ENCODE assay signal across 10 cellular contexts in the genomic region with DNA sequence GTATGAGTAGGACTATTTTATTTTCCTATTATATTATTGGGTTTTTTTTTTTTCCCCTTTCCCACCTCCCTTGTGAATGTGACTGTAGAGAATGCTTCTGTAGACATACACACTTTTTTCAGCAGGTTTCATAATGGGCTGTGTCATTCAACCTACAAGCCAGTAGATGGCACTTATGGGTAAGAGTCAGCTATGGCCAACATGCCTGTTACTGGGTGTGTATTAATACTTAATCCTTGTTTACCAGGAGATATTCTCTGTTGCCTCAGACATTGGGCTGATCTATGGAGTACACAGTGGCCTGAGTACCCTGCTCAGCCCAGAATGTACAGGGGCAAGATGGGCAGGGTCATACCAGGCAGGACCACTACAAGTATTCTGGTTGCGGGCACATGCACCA.
DNase-seq lines count a peak whose midpoint lies in the region; ATAC-seq and TF ChIP-seq lines count a peak whose summit lies in the region.
"Had no signal": no experiment of that assay in that cellular context is flagged by ENCODE, and none has a peak within 500 bp of the region (broad histone marks: within the 10 kb centered on the region; RNA-seq: fewer than 3 reads in every experiment).

No MANE protein-coding gene starts in this region.

- no peak overlapping the region for H3K4me2 ChIP-seq in fibroblast of lung (ENCODE audit: extremely low read depth, insufficient read depth, low read length)

- no peaks in the 10 kb centered on the region for H4K20me1 ChIP-seq in fibroblast of lung (ENCODE audit: control insufficient read depth, extremely low read depth, insufficient read depth, low read length)

- intact Hi-C loops in left ventricle myocardium superior (cut with micrococcal nuclease), result loop anchor here (10.0 kb wide), 1 partner anchor 388 kb away; no protein-coding TSS in a partner anchor

- H3K9ac ChIP-seq in fibroblast of lung (ENCODE audit: insufficient read depth, low read length), result no peak overlapping the region

- H3K27ac Mint-ChIP-seq in type B pancreatic cell, result no peak overlapping the region
- H3K27ac Mint-ChIP-seq in activated T-helper 17 cell treated with anti-CD3 and anti-CD28 coated beads, Interleukin-2, amount 50 U/mL, for 72 hours, result no peak overlapping the region

- no peak for ATAC-seq in left ventricle myocardium superior
- ATAC-seq in activated T-helper 17 cell treated with anti-CD3 and anti-CD28 coated beads, Interleukin-2, amount 50 U/mL, for 72 hours (replicated peaks), result no peak
- ATAC-seq: K562 had no signal

- H3K36me3 Mint-ChIP-seq in type B pancreatic cell, result peaks cover 3% of the 10 kb centered on the region
- no peaks in the 10 kb centered on the region for H3K36me3 Mint-ChIP-seq in activated T-helper 17 cell treated with anti-CD3 and anti-CD28 coated beads, Interleukin-2, amount 50 U/mL, for 72 hours (ENCODE audit: low read depth)

- H3K79me2 ChIP-seq in fibroblast of lung (ENCODE audit: control insufficient read depth, insufficient read depth, low read length), result no peaks in the 10 kb centered on the region

- H2AFZ ChIP-seq in fibroblast of lung (ENCODE audit: low read length), result no peak overlapping the region

- TF ChIP-seq CTCF in cardiac muscle cell (IDR thresholded peaks at IDR 0.05; ENCODE audit: low read depth, low read length) (peak; percentile 64), fibroblast of lung (conservative IDR thresholded peaks at IDR 0.05 in 1 of 2, IDR thresholded peaks at IDR 0.05 in 1 of 2; ENCODE audit: low read depth in 1 of 2, low read length in 2 of 2) (peak in 1 of 2 donors; percentile 68), type B pancreatic cell (conservative IDR thresholded peaks at IDR 0.05) (peak; percentile 59)

- H3K36me3 ChIP-seq in cardiac muscle cell (no peaks in the 10 kb centered on the region), fibroblast of lung (ENCODE audit: control insufficient read depth, insufficient read depth, low read length) (no peaks in the 10 kb centered on the region)

- H3K9me3 ChIP-seq in cardiac muscle cell (ENCODE audit: low read depth), result no peaks in the 10 kb centered on the region
- H3K9me3 ChIP-seq in fibroblast of lung (ENCODE audit: control insufficient read depth, insufficient read depth, low read depth, low read length), result no peaks in the 10 kb centered on the region

- H3K4me1 ChIP-seq in cardiac muscle cell (ENCODE audit: low read depth) (no peaks in the 10 kb centered on the region), fibroblast of lung (ENCODE audit: control insufficient read depth, extremely low read depth, insufficient read depth, low read length) (no peaks in the 10 kb centered on the region)

- no peak overlapping the region for H3K4me3 Mint-ChIP-seq in type B pancreatic cell
- no peak overlapping the region for H3K4me3 Mint-ChIP-seq in activated T-helper 17 cell treated with anti-CD3 and anti-CD28 coated beads, Interleukin-2, amount 50 U/mL, for 72 hours

- no peak overlapping the region for H3K27ac ChIP-seq in cardiac muscle cell
- H3K27ac ChIP-seq in fibroblast of lung (ENCODE audit: insufficient read depth, low read length), result no peak overlapping the region

- no peaks in the 10 kb centered on the region for H3K27me3 ChIP-seq in cardiac muscle cell
- no peaks in the 10 kb centered on the region for H3K27me3 ChIP-seq in fibroblast of lung (ENCODE audit: control insufficient read depth, insufficient read depth, low read length)

- no peaks in the 10 kb centered on the region for H3K4me1 Mint-ChIP-seq in type B pancreatic cell (ENCODE audit: unreplicated experiment)
- no peaks in the 10 kb centered on the region for H3K4me1 Mint-ChIP-seq in activated T-helper 17 cell treated with anti-CD3 and anti-CD28 coated beads, Interleukin-2, amount 50 U/mL, for 72 hours

- H3K9me3 Mint-ChIP-seq in type B pancreatic cell, result peaks cover 9% of the 10 kb centered on the region
- H3K9me3 Mint-ChIP-seq in activated T-helper 17 cell treated with anti-CD3 and anti-CD28 coated beads, Interleukin-2, amount 50 U/mL, for 72 hours, result peaks cover 19% of the 10 kb centered on the region

- H3K27me3 Mint-ChIP-seq in type B pancreatic cell, result no peaks in the 10 kb centered on the region
- H3K27me3 Mint-ChIP-seq in activated T-helper 17 cell treated with anti-CD3 and anti-CD28 coated beads, Interleukin-2, amount 50 U/mL, for 72 hours, result no peaks in the 10 kb centered on the region

- H3K4me3 ChIP-seq in cardiac muscle cell, result no peak overlapping the region
- H3K4me3 ChIP-seq in fibroblast of lung (replicated peaks in 1 of 4; ENCODE audit: control extremely low read depth in 1 of 4, insufficient read depth in 1 of 4, low read depth in 3 of 4, low read length in 4 of 4), result no peak overlapping the region
- H3K4me3 ChIP-seq: K562 had no signal

- DNase-seq in cardiac muscle cell (ENCODE audit: low read depth in 1 of 2, low spot score in 1 of 2), result peak; percentile 39 to 66
- no peak for DNase-seq in left ventricle myocardium superior
- peak; percentile 15 for DNase-seq in NCI-H774 (lab: John Stamatoyannopoulos, UW)
- DNase-seq in fibroblast of lung (ENCODE audit: low read depth in 2 of 2), result peak; percentile 14 to 71
- DNase-seq in type B pancreatic cell (ENCODE audit: extremely low spot score, unreplicated experiment), result no peak
- no peak for DNase-seq in activated T-cell treated with anti-CD3 and anti-CD28 coated beads, Interleukin-2, amount 50 U/mL, for 48 hours
- no peak for DNase-seq in NCI-H226
- DNase-seq: activated CD4-positive, alpha-beta T cell treated with anti-CD3 and anti-CD28 coated beads for 48 hours had no signal

Comparison
In these comparisons a context has a peak if more than half of its experiments do, and no peak if none do; other contexts are left out.
1. DNase-seq: peak in cardiac muscle cell (2 of 2), NCI-H774 (single experiment) and fibroblast of lung (2 of 2); none in left ventricle myocardium superior (single experiment), type B pancreatic cell (single experiment), activated T-cell treated with anti-CD3 and anti-CD28 coated beads, Interleukin-2, amount 50 U/mL, for 48 hours (0 of 2) and NCI-H226 (single experiment).